In the genomic region with DNA sequence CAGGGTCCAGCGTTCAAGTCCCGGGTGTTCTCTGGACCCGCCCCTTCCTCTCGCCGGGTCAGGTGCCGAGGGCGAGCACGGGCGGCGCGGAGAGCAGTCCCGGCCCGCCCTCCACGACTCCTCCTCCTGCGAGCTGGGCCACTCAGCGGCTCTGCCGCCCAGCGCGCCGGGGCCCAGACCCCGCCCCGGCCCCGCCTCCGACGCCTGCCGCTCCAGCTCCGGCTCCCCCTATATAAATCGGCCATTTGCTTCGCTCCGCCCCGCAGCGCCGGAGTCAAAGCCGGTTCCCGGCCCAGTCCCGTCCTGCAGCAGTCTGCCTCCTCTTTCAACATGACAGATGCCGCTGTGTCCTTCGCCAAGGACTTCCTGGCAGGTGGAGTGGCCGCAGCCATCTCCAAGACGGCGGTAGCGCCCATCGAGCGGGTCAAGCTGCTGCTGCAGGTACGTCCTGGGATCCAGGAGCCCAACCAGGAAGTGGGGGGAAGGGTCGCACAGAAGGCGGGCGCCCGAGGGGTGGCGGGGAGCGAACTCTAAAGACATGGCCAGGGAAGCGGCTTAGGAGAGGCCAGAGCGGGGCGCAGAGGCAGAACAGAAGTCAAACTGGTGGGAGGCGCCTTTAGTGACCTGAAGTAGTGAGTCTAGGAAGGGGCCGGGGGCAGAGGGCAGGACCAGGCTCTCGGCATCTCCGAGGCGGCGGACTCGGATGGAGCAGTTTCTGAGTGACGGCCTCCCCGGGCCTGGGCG, we compare ENCODE assay signal across 1 cellular context.
TF ChIP-seq lines count a peak whose summit lies in the region.

A gene (plus strand): TSS at position 259 of the 744 bp plus-strand sequence. CDS start 72 bp downstream, at position 331.

TF ChIP-seq in K562, 482 proteins besides CTCF, POLR2A, EP300 and RAD21 (continued from another document and continues in another):
- TF ChIP-seq, protein P1, sequence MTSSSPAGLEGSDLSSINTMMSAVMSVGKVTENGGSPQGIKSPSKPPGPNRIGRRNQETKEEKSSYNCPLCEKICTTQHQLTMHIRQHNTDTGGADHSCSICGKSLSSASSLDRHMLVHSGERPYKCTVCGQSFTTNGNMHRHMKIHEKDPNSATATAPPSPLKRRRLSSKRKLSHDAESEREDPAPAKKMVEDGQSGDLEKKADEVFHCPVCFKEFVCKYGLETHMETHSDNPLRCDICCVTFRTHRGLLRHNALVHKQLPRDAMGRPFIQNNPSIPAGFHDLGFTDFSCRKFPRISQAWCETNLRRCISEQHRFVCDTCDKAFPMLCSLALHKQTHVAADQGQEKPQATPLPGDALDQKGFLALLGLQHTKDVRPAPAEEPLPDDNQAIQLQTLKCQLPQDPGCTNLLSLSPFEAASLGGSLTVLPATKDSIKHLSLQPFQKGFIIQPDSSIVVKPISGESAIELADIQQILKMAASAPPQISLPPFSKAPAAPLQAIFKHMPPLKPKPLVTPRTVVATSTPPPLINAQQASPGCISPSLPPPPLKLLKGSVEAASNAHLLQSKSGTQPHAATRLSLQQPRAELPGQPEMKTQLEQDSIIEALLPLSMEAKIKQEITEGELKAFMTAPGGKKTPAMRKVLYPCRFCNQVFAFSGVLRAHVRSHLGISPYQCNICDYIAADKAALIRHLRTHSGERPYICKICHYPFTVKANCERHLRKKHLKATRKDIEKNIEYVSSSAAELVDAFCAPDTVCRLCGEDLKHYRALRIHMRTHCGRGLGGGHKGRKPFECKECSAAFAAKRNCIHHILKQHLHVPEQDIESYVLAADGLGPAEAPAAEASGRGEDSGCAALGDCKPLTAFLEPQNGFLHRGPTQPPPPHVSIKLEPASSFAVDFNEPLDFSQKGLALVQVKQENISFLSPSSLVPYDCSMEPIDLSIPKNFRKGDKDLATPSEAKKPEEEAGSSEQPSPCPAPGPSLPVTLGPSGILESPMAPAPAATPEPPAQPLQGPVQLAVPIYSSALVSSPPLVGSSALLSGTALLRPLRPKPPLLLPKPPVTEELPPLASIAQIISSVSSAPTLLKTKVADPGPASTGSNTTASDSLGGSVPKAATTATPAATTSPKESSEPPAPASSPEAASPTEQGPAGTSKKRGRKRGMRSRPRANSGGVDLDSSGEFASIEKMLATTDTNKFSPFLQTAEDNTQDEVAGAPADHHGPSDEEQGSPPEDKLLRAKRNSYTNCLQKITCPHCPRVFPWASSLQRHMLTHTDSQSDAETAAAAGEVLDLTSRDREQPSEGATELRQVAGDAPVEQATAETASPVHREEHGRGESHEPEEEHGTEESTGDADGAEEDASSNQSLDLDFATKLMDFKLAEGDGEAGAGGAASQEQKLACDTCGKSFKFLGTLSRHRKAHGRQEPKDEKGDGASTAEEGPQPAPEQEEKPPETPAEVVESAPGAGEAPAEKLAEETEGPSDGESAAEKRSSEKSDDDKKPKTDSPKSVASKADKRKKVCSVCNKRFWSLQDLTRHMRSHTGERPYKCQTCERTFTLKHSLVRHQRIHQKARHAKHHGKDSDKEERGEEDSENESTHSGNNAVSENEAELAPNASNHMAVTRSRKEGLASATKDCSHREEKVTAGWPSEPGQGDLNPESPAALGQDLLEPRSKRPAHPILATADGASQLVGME (CRISPR knock-in tag; IDR thresholded peaks at IDR 0.05): no peak
- TF ChIP-seq POLR2H (tag; IDR thresholded peaks at IDR 0.05; ENCODE audit: low read depth) (peak; percentile 95), ADNP (tag; IDR thresholded peaks at IDR 0.05) (no peak), PHF21A (IDR thresholded peaks at IDR 0.05; ENCODE audit: borderline replicate concordance, low read depth) (no peak), CHD1 (IDR thresholded peaks at IDR 0.05; ENCODE audit: low read length) (no peak), NCOR1 (IDR thresholded peaks at IDR 0.05) (no peak), BMI1 (IDR thresholded peaks at IDR 0.05; ENCODE audit: low read length) (no peak), SRF (CRISPR knock-in tag; IDR thresholded peaks at IDR 0.05) (no peak), ZSCAN29 (IDR thresholded peaks at IDR 0.05) (no peak), FOXJ2 (tag; IDR thresholded peaks at IDR 0.05) (0 out of 2 replicates have a peak, but pooled peaks have one; percentile 31), SNIP1 (IDR thresholded peaks at IDR 0.05; ENCODE audit: low read depth) (no peak), HOXB6 (CRISPR knock-in tag; IDR thresholded peaks at IDR 0.05; ENCODE audit: borderline replicate concordance) (no peak), PCBP1 (IDR thresholded peaks at IDR 0.05; ENCODE audit: low read depth, low read length, poor library complexity, severe bottlenecking) (peak; percentile 45), MTA3 (IDR thresholded peaks at IDR 0.05; ENCODE audit: borderline replicate concordance) (peak; percentile 94), SUPT5H (IDR thresholded peaks at IDR 0.05) (peak; percentile 99), ZNF217 (CRISPR knock-in tag; IDR thresholded peaks at IDR 0.05) (no peak), SREBF1 (IDR thresholded peaks at IDR 0.05; ENCODE audit: borderline replicate concordance, low read depth, low read length) (no peak), ZNF668 (CRISPR knock-in tag; IDR thresholded peaks at IDR 0.05) (no peak), NR3C1 (CRISPR knock-in tag; IDR thresholded peaks at IDR 0.05) (no peak), MYBL2 (IDR thresholded peaks at IDR 0.05; ENCODE audit: low read depth) (no peak), MYBL2 (CRISPR knock-in tag; IDR thresholded peaks at IDR 0.05; ENCODE audit: borderline replicate concordance) (no peak), STAG1 (CRISPR knock-in tag; IDR thresholded peaks at IDR 0.05; ENCODE audit: borderline replicate concordance) (no peak; the same call in 1 of the 2 replicates), NBN (IDR thresholded peaks at IDR 0.05; ENCODE audit: low read depth) (no peak), NONO (IDR thresholded peaks at IDR 0.05; ENCODE audit: low read depth in 2 of 2, low read length in 1 of 2) (peak in 1 of 2 experiments; percentile 44; a peak in 2 of 4 replicates), NRF1 (conservative IDR thresholded peaks at IDR 0.05 in 1 of 2, IDR thresholded peaks at IDR 0.05 in 1 of 2) (peak; percentile 62 to 64; a peak in 3 of 4 replicates), ZEB2 (IDR thresholded peaks at IDR 0.05) (no peak), KAT7 (CRISPR knock-in tag; IDR thresholded peaks at IDR 0.05; ENCODE audit: borderline replicate concordance) (peak; percentile 81; the same call in 1 of the 2 replicates), KLF10 (CRISPR knock-in tag; IDR thresholded peaks at IDR 0.05) (no peak), GTF2E2 (tag; IDR thresholded peaks at IDR 0.05) (peak; percentile 90), HNRNPL (IDR thresholded peaks at IDR 0.05; ENCODE audit: low read depth, low read length) (no peak), TRIM28 (IDR thresholded peaks at IDR 0.05) (no peak), GTF2F1 (IDR thresholded peaks at IDR 0.05; ENCODE audit: low read depth, low read length) (peak; percentile 86; the same call in 1 of the 2 replicates), DACH1 (IDR thresholded peaks at IDR 0.05; ENCODE audit: partially characterized antibody) (no peak), TAF7 (tag; IDR thresholded peaks at IDR 0.05) (peak; percentile 77)
- TF ChIP-seq, protein P2, sequence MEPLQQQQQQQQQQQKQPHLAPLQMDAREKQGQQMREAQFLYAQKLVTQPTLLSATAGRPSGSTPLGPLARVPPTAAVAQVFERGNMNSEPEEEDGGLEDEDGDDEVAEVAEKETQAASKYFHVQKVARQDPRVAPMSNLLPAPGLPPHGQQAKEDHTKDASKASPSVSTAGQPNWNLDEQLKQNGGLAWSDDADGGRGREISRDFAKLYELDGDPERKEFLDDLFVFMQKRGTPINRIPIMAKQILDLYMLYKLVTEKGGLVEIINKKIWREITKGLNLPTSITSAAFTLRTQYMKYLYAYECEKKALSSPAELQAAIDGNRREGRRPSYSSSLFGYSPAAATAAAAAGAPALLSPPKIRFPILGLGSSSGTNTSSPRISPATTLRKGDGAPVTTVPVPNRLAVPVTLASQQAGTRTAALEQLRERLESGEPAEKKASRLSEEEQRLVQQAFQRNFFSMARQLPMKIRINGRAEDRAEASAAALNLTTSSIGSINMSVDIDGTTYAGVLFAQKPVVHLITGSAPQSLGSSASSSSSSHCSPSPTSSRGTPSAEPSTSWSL (CRISPR knock-in tag; IDR thresholded peaks at IDR 0.05; ENCODE audit: borderline replicate concordance): 0 out of 2 replicates have a peak, but pooled peaks have one; percentile 29
- TF ChIP-seq, protein P3, sequence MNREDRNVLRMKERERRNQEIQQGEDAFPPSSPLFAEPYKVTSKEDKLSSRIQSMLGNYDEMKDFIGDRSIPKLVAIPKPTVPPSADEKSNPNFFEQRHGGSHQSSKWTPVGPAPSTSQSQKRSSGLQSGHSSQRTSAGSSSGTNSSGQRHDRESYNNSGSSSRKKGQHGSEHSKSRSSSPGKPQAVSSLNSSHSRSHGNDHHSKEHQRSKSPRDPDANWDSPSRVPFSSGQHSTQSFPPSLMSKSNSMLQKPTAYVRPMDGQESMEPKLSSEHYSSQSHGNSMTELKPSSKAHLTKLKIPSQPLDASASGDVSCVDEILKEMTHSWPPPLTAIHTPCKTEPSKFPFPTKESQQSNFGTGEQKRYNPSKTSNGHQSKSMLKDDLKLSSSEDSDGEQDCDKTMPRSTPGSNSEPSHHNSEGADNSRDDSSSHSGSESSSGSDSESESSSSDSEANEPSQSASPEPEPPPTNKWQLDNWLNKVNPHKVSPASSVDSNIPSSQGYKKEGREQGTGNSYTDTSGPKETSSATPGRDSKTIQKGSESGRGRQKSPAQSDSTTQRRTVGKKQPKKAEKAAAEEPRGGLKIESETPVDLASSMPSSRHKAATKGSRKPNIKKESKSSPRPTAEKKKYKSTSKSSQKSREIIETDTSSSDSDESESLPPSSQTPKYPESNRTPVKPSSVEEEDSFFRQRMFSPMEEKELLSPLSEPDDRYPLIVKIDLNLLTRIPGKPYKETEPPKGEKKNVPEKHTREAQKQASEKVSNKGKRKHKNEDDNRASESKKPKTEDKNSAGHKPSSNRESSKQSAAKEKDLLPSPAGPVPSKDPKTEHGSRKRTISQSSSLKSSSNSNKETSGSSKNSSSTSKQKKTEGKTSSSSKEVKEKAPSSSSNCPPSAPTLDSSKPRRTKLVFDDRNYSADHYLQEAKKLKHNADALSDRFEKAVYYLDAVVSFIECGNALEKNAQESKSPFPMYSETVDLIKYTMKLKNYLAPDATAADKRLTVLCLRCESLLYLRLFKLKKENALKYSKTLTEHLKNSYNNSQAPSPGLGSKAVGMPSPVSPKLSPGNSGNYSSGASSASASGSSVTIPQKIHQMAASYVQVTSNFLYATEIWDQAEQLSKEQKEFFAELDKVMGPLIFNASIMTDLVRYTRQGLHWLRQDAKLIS (CRISPR knock-in tag; IDR thresholded peaks at IDR 0.05): peak; percentile 96
- TF ChIP-seq, protein P4, sequence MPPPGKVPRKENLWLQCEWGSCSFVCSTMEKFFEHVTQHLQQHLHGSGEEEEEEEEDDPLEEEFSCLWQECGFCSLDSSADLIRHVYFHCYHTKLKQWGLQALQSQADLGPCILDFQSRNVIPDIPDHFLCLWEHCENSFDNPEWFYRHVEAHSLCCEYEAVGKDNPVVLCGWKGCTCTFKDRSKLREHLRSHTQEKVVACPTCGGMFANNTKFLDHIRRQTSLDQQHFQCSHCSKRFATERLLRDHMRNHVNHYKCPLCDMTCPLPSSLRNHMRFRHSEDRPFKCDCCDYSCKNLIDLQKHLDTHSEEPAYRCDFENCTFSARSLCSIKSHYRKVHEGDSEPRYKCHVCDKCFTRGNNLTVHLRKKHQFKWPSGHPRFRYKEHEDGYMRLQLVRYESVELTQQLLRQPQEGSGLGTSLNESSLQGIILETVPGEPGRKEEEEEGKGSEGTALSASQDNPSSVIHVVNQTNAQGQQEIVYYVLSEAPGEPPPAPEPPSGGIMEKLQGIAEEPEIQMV (tag; conservative IDR thresholded peaks at IDR 0.05; ENCODE audit: low read depth): no peak
- TF ChIP-seq, protein P5, sequence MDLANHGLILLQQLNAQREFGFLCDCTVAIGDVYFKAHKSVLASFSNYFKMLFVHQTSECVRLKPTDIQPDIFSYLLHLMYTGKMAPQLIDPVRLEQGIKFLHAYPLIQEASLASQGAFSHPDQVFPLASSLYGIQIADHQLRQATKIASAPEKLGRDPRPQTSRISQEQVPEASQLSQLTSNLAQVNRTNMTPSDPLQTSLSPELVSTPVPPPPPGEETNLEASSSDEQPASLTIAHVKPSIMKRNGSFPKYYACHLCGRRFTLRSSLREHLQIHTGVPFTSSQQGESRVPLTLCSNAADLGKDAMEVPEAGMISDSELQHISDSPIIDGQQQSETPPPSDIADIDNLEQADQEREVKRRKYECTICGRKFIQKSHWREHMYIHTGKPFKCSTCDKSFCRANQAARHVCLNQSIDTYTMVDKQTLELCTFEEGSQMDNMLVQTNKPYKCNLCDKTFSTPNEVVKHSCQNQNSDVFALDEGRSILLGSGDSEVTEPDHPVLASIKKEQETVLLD (IDR thresholded peaks at IDR 0.05): no peak
- TF ChIP-seq, protein P6, sequence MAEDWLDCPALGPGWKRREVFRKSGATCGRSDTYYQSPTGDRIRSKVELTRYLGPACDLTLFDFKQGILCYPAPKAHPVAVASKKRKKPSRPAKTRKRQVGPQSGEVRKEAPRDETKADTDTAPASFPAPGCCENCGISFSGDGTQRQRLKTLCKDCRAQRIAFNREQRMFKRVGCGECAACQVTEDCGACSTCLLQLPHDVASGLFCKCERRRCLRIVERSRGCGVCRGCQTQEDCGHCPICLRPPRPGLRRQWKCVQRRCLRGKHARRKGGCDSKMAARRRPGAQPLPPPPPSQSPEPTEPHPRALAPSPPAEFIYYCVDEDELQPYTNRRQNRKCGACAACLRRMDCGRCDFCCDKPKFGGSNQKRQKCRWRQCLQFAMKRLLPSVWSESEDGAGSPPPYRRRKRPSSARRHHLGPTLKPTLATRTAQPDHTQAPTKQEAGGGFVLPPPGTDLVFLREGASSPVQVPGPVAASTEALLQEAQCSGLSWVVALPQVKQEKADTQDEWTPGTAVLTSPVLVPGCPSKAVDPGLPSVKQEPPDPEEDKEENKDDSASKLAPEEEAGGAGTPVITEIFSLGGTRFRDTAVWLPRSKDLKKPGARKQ (CRISPR knock-in tag; IDR thresholded peaks at IDR 0.05): no peak
- TF ChIP-seq, protein P7, sequence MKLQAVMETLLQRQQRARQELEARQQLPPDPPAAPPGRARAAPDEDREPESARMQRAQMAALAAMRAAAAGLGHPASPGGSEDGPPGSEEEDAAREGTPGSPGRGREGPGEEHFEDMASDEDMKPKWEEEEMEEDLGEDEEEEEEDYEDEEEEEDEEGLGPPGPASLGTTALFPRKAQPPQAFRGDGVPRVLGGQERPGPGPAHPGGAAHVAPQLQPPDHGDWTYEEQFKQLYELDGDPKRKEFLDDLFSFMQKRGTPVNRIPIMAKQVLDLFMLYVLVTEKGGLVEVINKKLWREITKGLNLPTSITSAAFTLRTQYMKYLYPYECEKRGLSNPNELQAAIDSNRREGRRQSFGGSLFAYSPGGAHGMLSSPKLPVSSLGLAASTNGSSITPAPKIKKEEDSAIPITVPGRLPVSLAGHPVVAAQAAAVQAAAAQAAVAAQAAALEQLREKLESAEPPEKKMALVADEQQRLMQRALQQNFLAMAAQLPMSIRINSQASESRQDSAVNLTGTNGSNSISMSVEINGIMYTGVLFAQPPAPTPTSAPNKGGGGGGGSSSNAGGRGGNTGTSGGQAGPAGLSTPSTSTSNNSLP (IDR thresholded peaks at IDR 0.05; ENCODE audit: borderline replicate concordance, low read depth, low read length): no peak
- TF ChIP-seq, protein P8, sequence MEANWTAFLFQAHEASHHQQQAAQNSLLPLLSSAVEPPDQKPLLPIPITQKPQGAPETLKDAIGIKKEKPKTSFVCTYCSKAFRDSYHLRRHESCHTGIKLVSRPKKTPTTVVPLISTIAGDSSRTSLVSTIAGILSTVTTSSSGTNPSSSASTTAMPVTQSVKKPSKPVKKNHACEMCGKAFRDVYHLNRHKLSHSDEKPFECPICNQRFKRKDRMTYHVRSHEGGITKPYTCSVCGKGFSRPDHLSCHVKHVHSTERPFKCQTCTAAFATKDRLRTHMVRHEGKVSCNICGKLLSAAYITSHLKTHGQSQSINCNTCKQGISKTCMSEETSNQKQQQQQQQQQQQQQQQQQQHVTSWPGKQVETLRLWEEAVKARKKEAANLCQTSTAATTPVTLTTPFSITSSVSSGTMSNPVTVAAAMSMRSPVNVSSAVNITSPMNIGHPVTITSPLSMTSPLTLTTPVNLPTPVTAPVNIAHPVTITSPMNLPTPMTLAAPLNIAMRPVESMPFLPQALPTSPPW (CRISPR knock-in tag; IDR thresholded peaks at IDR 0.05): peak; percentile 38
